Comparison of ENCODE assay signal across 21 cellular contexts in the genomic region with DNA sequence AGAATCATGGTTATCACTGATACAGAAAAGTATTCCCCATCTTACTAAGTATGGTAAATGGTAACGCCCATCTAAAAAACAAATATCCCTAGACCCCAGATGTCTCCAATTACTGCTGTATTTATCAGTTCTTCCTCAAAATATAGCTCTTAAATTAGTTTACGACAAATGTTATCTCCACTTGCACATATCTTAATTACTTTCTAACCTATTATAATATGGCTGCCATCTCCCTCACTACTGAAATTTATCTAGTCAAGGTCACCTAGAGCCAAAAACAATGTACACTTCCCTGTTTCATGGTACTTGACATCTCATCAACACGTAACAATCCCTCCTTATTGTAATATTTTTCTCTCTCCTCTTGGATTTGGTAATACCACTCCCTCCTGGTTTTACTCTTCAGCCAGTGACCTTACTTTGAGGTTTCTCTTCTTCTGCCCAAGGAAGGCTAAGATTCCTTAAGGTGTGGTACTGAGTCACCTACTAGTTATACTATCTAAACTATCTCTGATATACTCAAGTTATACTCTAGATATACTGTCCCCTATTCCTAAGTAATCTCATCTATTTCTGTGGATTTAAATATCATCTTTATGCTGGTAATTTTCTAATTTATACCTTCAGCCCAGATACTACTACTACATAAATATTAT.
"Had no signal": no experiment of that assay in that cellular context is flagged by ENCODE, and none has a peak within 500 bp of the region (broad histone marks: within the 10 kb centered on the region; RNA-seq: fewer than 3 reads in every experiment).

No MANE protein-coding gene starts in this region.

- DNase-seq: activated CD4-positive, alpha-beta T cell treated with anti-CD3 and anti-CD28 coated beads for 36 hours; activated CD4-positive, CD25-positive, alpha-beta regulatory T cell; activated CD8-positive, alpha-beta memory T cell treated with anti-CD3 and anti-CD28 coated beads, Interleukin-2, amount 10 ng/mL, durations not matched to agents 7 days and 5 days; activated CD8-positive, alpha-beta T cell treated with anti-CD3 and anti-CD28 coated beads, Interleukin-2, amount 10 ng/mL, durations not matched to agents 7 days and 5 days; activated naive CD4-positive, alpha-beta T cell; activated T-cell treated with anti-CD3 and anti-CD28 coated beads, Interleukin-2, amount 50 U/mL, for 48 hours; aorta; foreskin fibroblast; midbrain; naive thymus-derived CD4-positive, alpha-beta T cell; occipital lobe; right cardiac atrium; spleen; stimulated activated CD4-positive, alpha-beta T cell treated with anti-CD3 and anti-CD28 coated beads, Interleukin-2, amount 100 ng/mL, for 48 hours; stimulated activated naive CD4-positive, alpha-beta T cell treated with Interleukin-2 at 50 U/mL for 16 hours; T-helper 1 cell had no signal

- H3K9me3 ChIP-seq: spleen, tibial nerve had no signal

- H3K27ac ChIP-seq: parathyroid adenoma, spleen had no signal

- H3K27me3 ChIP-seq: spleen, tibial nerve had no signal

- H3K36me3 ChIP-seq: spleen, tibial nerve had no signal

- FAIRE-seq: endothelial cell of umbilical vein had no signal

- ATAC-seq: activated CD4-positive, alpha-beta T cell treated with anti-CD3 and anti-CD28 coated beads for 36 hours; activated CD8-positive, alpha-beta memory T cell treated with anti-CD3 and anti-CD28 coated beads, Interleukin-2, amount 10 ng/mL, durations not matched to agents 7 days and 5 days; activated CD8-positive, alpha-beta T cell treated with anti-CD3 and anti-CD28 coated beads, Interleukin-2, amount 10 ng/mL, durations not matched to agents 7 days and 5 days; activated naive CD4-positive, alpha-beta T cell treated with anti-CD3 and anti-CD28 coated beads, Interleukin-2, amount 50 U/mL, for 72 hours; esophagus mucosa; naive thymus-derived CD4-positive, alpha-beta T cell had no signal

- H3K4me3 ChIP-seq: spleen, tibial nerve had no signal
